11 cellular contexts compared by ENCODE assay signal in genomic region chr13:27211771-27212364, GRCh38. TPM values are rescaled to one million over a fixed set of nuclear protein-coding genes. Genes with fewer than 3 reads are reported as not detected.
DNase-seq lines count a peak whose midpoint lies in the region; ATAC-seq and TF ChIP-seq lines count a peak whose summit lies in the region.
"Had no signal": no experiment of that assay in that cellular context is flagged by ENCODE, and none has a peak within 500 bp of the region (broad histone marks: within the 10 kb centered on the region; RNA-seq: fewer than 3 reads in every experiment).

No MANE protein-coding gene starts in this region.

- TF ChIP-seq CTCF in cardiac fibroblast (IDR thresholded peaks at IDR 0.05; ENCODE audit: low read depth, low read length) = no peak
- TF ChIP-seq CTCF in kidney epithelial cell (IDR thresholded peaks at IDR 0.05; ENCODE audit: insufficient read depth, low read length, poor library complexity, severe bottlenecking) = no peak

- ATAC-seq in HG02884 (IDR thresholded peaks at IDR 0.05; ENCODE audit: unreplicated experiment) = no peak
- ATAC-seq: gastrocnemius medialis had no signal

- no peak overlapping the region for H3K4me3 ChIP-seq in cardiac fibroblast (replicated peaks in 1 of 2; ENCODE audit: low read depth in 2 of 2, low read length in 2 of 2)
- H3K4me3 ChIP-seq in kidney epithelial cell (ENCODE audit: low read depth, low read length) = no peak overlapping the region
- H3K4me3 ChIP-seq: coronary artery, gastrocnemius medialis, SK-N-MC had no signal

- H3K36me3 ChIP-seq in kidney epithelial cell (ENCODE audit: control insufficient read depth, insufficient read depth, low read length) = no peaks in the 10 kb centered on the region
- H3K36me3 ChIP-seq: gastrocnemius medialis had no signal

- DNase-seq in EL (peak; percentile 84), NCI-H226 (peak; percentile 28), cardiac fibroblast (ENCODE audit: low read depth in 2 of 2) (peak; percentile 71 to 82), kidney epithelial cell (ENCODE audit: low read depth) (peak; percentile 19), islet precursor cell (no peak), hippocampal formation (lab: John Stamatoyannopoulos, UW) (no peak)
- no peak for DNase-seq in activated naive CD4-positive, alpha-beta T cell treated with Interleukin-2 at 50 U/mL for 16 hours
- DNase-seq: gastrocnemius medialis had no signal

- H3K27me3 ChIP-seq in kidney epithelial cell (ENCODE audit: control insufficient read depth, insufficient read depth, low read length) = no peaks in the 10 kb centered on the region
- H3K27me3 ChIP-seq: gastrocnemius medialis had no signal

RNA-seq across cellular contexts. Expression of gene RPL21, which starts 39.5 kb away (rescaled TPM):
- total RNA-seq in kidney epithelial cell = 861 and 1,245 TPM in 2 replicates

RNA-seq across cellular contexts. Expression of gene USP12, which starts 40.3 kb away (rescaled TPM):
- 13.8 and 17.5 TPM in 2 replicates for total RNA-seq in kidney epithelial cell

RNA-seq across cellular contexts. Expression of gene RASL11A, which starts 58.8 kb away (rescaled TPM):
- 1.6 and 2.6 TPM in 2 replicates for total RNA-seq in kidney epithelial cell

Comparison
In these comparisons a context has a peak if more than half of its experiments do, and no peak if none do; other contexts are left out.
1. DNase-seq: peak in EL (single experiment), NCI-H226 (single experiment), cardiac fibroblast (2 of 2) and kidney epithelial cell (single experiment); none in activated naive CD4-positive, alpha-beta T cell treated with Interleukin-2 at 50 U/mL for 16 hours (single experiment), islet precursor cell (single experiment) and hippocampal formation (0 of 2).